ENCODE assay signal across 20 cellular contexts in genomic region chr3:114227076-114227475, GRCh38. TPM values are rescaled to one million over a fixed set of nuclear protein-coding genes. Genes with fewer than 3 reads are reported as not detected.
A peak's percentile ranks its signal among the peaks of the same experiment; 100 is the strongest.
DNase-seq lines count a peak whose midpoint lies in the region; ATAC-seq and TF ChIP-seq lines count a peak whose summit lies in the region.
"Had no signal": no experiment of that assay in that cellular context is flagged by ENCODE, and none has a peak within 500 bp of the region (broad histone marks: within the 10 kb centered on the region; RNA-seq: fewer than 3 reads in every experiment).

No MANE protein-coding gene starts in this region.

- H3K27ac ChIP-seq in uterus: no peak overlapping the region
- H3K27ac ChIP-seq: A549 had no signal

- no peaks in the 10 kb centered on the region for H3K9me3 ChIP-seq in uterus

- intact Hi-C loops in activated naive CD4-positive, alpha-beta T cell treated with anti-CD3 and anti-CD28 coated beads for 36 hours (cut with micrococcal nuclease): no loop called here
- intact Hi-C loops in activated B cell treated with CpG ODN at 0.5 μM for 24 hours (cut with micrococcal nuclease) (no loop called here), uterus (cut with DNase I; ENCODE audit: low total_unique reads) (no loop called here)

- no peak for TF ChIP-seq POLR2A in uterus (IDR thresholded peaks at IDR 0.05)

- H3K27me3 ChIP-seq in uterus: no peaks in the 10 kb centered on the region

- ATAC-seq in activated B cell treated with CpG ODN at 0.5 μM for 24 hours (ENCODE audit: low read depth) (no peak), GM21390 (IDR thresholded peaks at IDR 0.05; ENCODE audit: unreplicated experiment) (no peak)
- no peak for ATAC-seq in activated naive CD8-positive, alpha-beta T cell treated with anti-CD3 and anti-CD28 coated beads, Interleukin-2, amount 50 U/mL, for 24 hours
- ATAC-seq in stimulated activated effector memory CD8-positive, alpha-beta T cell treated with anti-CD3 and anti-CD28 coated beads, Interleukin-12 subunit alpha, Interleukin-12 subunit beta, amount 100 ng/mL, for 72 hours: no peak
- ATAC-seq: A549, GM23338, Panc1 had no signal

- CTCF ChIA-PET in activated naive CD4-positive, alpha-beta T cell treated with anti-CD3 and anti-CD28 coated beads for 36 hours (lab: Charles Lee): interaction anchor here (1.3 kb wide), 1 partner anchor 64 kb away, joined by 5 read pairs; no protein-coding TSS in a partner anchor
- CTCF ChIA-PET in activated B cell treated with CpG ODN at 0.5 μM for 24 hours (lab: Charles Lee): interaction anchor here (1.0 kb wide), 1 partner anchor 63 kb away, joined by 3 read pairs; no protein-coding TSS in a partner anchor

- H3K4me1 Mint-ChIP-seq in activated naive CD4-positive, alpha-beta T cell treated with anti-CD3 and anti-CD28 coated beads for 36 hours (ENCODE audit: low read depth): peaks cover 80% of the 10 kb centered on the region
- peaks cover 40% of the 10 kb centered on the region for H3K4me1 Mint-ChIP-seq in activated B cell treated with CpG ODN at 0.5 μM for 24 hours
- H3K4me1 Mint-ChIP-seq in activated naive CD8-positive, alpha-beta T cell treated with anti-CD3 and anti-CD28 coated beads, Interleukin-2, amount 50 U/mL, for 24 hours: peaks cover 33% of the 10 kb centered on the region
- peaks cover 75% of the 10 kb centered on the region for H3K4me1 Mint-ChIP-seq in stimulated activated effector memory CD8-positive, alpha-beta T cell treated with anti-CD3 and anti-CD28 coated beads, Interleukin-12 subunit alpha, Interleukin-12 subunit beta, amount 100 ng/mL, for 72 hours
- H3K4me1 Mint-ChIP-seq: CD14-positive monocyte had no signal

- TF ChIP-seq CTCF in activated B cell treated with CpG ODN at 0.5 μM for 24 hours (IDR thresholded peaks at IDR 0.05) (no peak), uterus (IDR thresholded peaks at IDR 0.05) (no peak)

- peaks cover 24% of the 10 kb centered on the region for H3K36me3 Mint-ChIP-seq in activated naive CD4-positive, alpha-beta T cell treated with anti-CD3 and anti-CD28 coated beads for 36 hours (ENCODE audit: low read depth)
- peaks cover 13% of the 10 kb centered on the region for H3K36me3 Mint-ChIP-seq in activated B cell treated with CpG ODN at 0.5 μM for 24 hours (ENCODE audit: low read depth)
- peaks cover 54% of the 10 kb centered on the region for H3K36me3 Mint-ChIP-seq in activated naive CD8-positive, alpha-beta T cell treated with anti-CD3 and anti-CD28 coated beads, Interleukin-2, amount 50 U/mL, for 24 hours (ENCODE audit: low read depth)
- H3K36me3 Mint-ChIP-seq in stimulated activated effector memory CD8-positive, alpha-beta T cell treated with anti-CD3 and anti-CD28 coated beads, Interleukin-12 subunit alpha, Interleukin-12 subunit beta, amount 100 ng/mL, for 72 hours: peaks cover 15% of the 10 kb centered on the region
- H3K36me3 Mint-ChIP-seq: CD14-positive monocyte had no signal

- no peaks in the 10 kb centered on the region for H3K36me3 ChIP-seq in uterus

- H3K27me3 Mint-ChIP-seq in activated naive CD4-positive, alpha-beta T cell treated with anti-CD3 and anti-CD28 coated beads for 36 hours (ENCODE audit: low read depth): no peaks in the 10 kb centered on the region
- H3K27me3 Mint-ChIP-seq in activated B cell treated with CpG ODN at 0.5 μM for 24 hours: no peaks in the 10 kb centered on the region
- H3K27me3 Mint-ChIP-seq in activated naive CD8-positive, alpha-beta T cell treated with anti-CD3 and anti-CD28 coated beads, Interleukin-2, amount 50 U/mL, for 24 hours: no peaks in the 10 kb centered on the region

- H3K27ac Mint-ChIP-seq in activated naive CD4-positive, alpha-beta T cell treated with anti-CD3 and anti-CD28 coated beads for 36 hours: peak overlapping the region; percentile 74
- H3K27ac Mint-ChIP-seq in activated B cell treated with CpG ODN at 0.5 μM for 24 hours: peak overlapping the region; percentile 83
- H3K27ac Mint-ChIP-seq in activated naive CD8-positive, alpha-beta T cell treated with anti-CD3 and anti-CD28 coated beads, Interleukin-2, amount 50 U/mL, for 24 hours: no peak overlapping the region
- H3K27ac Mint-ChIP-seq in stimulated activated effector memory CD8-positive, alpha-beta T cell treated with anti-CD3 and anti-CD28 coated beads, Interleukin-12 subunit alpha, Interleukin-12 subunit beta, amount 100 ng/mL, for 72 hours: peak overlapping the region; percentile 94
- H3K27ac Mint-ChIP-seq: GM23338 had no signal

- POLR2A ChIA-PET in activated B cell treated with CpG ODN at 0.5 μM for 24 hours (lab: Charles Lee): interaction anchor here (1.1 to 1.4 kb wide), 2 partner anchors 13 to 64 kb away, joined by 3 to 9 read pairs; no protein-coding TSS in a partner anchor

- no peaks in the 10 kb centered on the region for H3K4me1 ChIP-seq in uterus
- H3K4me1 ChIP-seq: A549 had no signal

- no peak overlapping the region for H3K4me3 Mint-ChIP-seq in activated naive CD4-positive, alpha-beta T cell treated with anti-CD3 and anti-CD28 coated beads for 36 hours
- no peak overlapping the region for H3K4me3 Mint-ChIP-seq in activated B cell treated with CpG ODN at 0.5 μM for 24 hours
- H3K4me3 Mint-ChIP-seq in activated naive CD8-positive, alpha-beta T cell treated with anti-CD3 and anti-CD28 coated beads, Interleukin-2, amount 50 U/mL, for 24 hours: peak overlapping the region; percentile 8
- peak overlapping the region; percentile 68 for H3K4me3 Mint-ChIP-seq in stimulated activated effector memory CD8-positive, alpha-beta T cell treated with anti-CD3 and anti-CD28 coated beads, Interleukin-12 subunit alpha, Interleukin-12 subunit beta, amount 100 ng/mL, for 72 hours
- H3K4me3 Mint-ChIP-seq: CD14-positive monocyte, GM23338 had no signal

- peaks cover 19% of the 10 kb centered on the region for H3K9me3 Mint-ChIP-seq in activated naive CD4-positive, alpha-beta T cell treated with anti-CD3 and anti-CD28 coated beads for 36 hours
- peaks cover 9% of the 10 kb centered on the region for H3K9me3 Mint-ChIP-seq in activated B cell treated with CpG ODN at 0.5 μM for 24 hours
- H3K9me3 Mint-ChIP-seq in activated naive CD8-positive, alpha-beta T cell treated with anti-CD3 and anti-CD28 coated beads, Interleukin-2, amount 50 U/mL, for 24 hours: peaks cover 25% of the 10 kb centered on the region
- H3K9me3 Mint-ChIP-seq in stimulated activated effector memory CD8-positive, alpha-beta T cell treated with anti-CD3 and anti-CD28 coated beads, Interleukin-12 subunit alpha, Interleukin-12 subunit beta, amount 100 ng/mL, for 72 hours: peaks cover 6% of the 10 kb centered on the region

- DNase-seq in activated naive CD4-positive, alpha-beta T cell treated with anti-CD3 and anti-CD28 coated beads for 36 hours: no peak
- DNase-seq in activated naive CD4-positive, alpha-beta T cell (lab: John Stamatoyannopoulos, UW): no peak
- no peak for DNase-seq in activated B cell treated with CpG ODN at 0.5 μM for 24 hours
- no peak for DNase-seq in activated naive CD8-positive, alpha-beta T cell treated with anti-CD3 and anti-CD28 coated beads, Interleukin-2, amount 50 U/mL, for 24 hours
- no peak for DNase-seq in stimulated activated effector memory CD8-positive, alpha-beta T cell treated with anti-CD3 and anti-CD28 coated beads, Interleukin-12 subunit alpha, Interleukin-12 subunit beta, amount 100 ng/mL, for 72 hours (ENCODE audit: low spot score in 2 of 2)
- DNase-seq in OCI-M1 (lab: John Stamatoyannopoulos, UW): no peak
- no peak for DNase-seq in uterus
- DNase-seq: IMR-90, Kasumi-1, NCI-H1417, NCI-H1930, NCI-H2171 treated with DMSO at 0.1 percent for 48 hours, NCI-H82 had no signal

- H3K4me3 ChIP-seq in uterus: no peak overlapping the region
- H3K4me3 ChIP-seq: A549, GM23338 had no signal

RNA-seq across cellular contexts. Expression of gene ZNF80, which starts 10.3 kb away (rescaled TPM):
- under 1 TPM; 0.44 to 0.67 TPM for total RNA-seq in activated naive CD4-positive, alpha-beta T cell treated with anti-CD3 and anti-CD28 coated beads for 36 hours
- 0.53 and 0.66 TPM in 2 replicates for total RNA-seq in activated B cell treated with CpG ODN at 0.5 μM for 24 hours
- total RNA-seq in uterus: not detected
- total RNA-seq: GM23338, HT-29, IMR-90, NCI-H460 had no signal

RNA-seq across cellular contexts. Expression of gene DRD3, which starts 48.2 kb away (rescaled TPM):
- not detected for total RNA-seq in activated naive CD4-positive, alpha-beta T cell treated with anti-CD3 and anti-CD28 coated beads for 36 hours
- not detected in 2 replicates for total RNA-seq in activated B cell treated with CpG ODN at 0.5 μM for 24 hours
- not detected for total RNA-seq in uterus
- total RNA-seq: HT-29, IMR-90, NCI-H460 had no signal

Comparison
In these comparisons a context has a peak if more than half of its experiments do, and no peak if none do; other contexts are left out.
1. H3K4me3 Mint-ChIP-seq: peak in activated naive CD8-positive, alpha-beta T cell treated with anti-CD3 and anti-CD28 coated beads, Interleukin-2, amount 50 U/mL, for 24 hours (single experiment) and stimulated activated effector memory CD8-positive, alpha-beta T cell treated with anti-CD3 and anti-CD28 coated beads, Interleukin-12 subunit alpha, Interleukin-12 subunit beta, amount 100 ng/mL, for 72 hours (single experiment); none in activated naive CD4-positive, alpha-beta T cell treated with anti-CD3 and anti-CD28 coated beads for 36 hours (single experiment) and activated B cell treated with CpG ODN at 0.5 μM for 24 hours (single experiment).